In genomic region chr2:25483584-25484266, GRCh38 we compare ENCODE assay signal across 1 cellular context.
A peak's percentile ranks its signal among the peaks of the same experiment; 100 is the strongest.
TF ChIP-seq lines count a peak whose summit lies in the region.

No MANE protein-coding gene starts in this region.

TF ChIP-seq in GM12878, 131 proteins besides CTCF, POLR2A, EP300 and RAD21 (continued from another document):
- TF ChIP-seq ZNF687 (IDR thresholded peaks at IDR 0.05) (peak; percentile 77), IRF4 (IDR thresholded peaks at IDR 0.05; ENCODE audit: low read depth, low read length) (peak; percentile 36; the same call in 1 of the 2 replicates), ZSCAN29 (IDR thresholded peaks at IDR 0.05) (0 out of 2 replicates have a peak, but pooled peaks have one; percentile 9), IKZF1 (conservative IDR thresholded peaks at IDR 0.05) (peak; percentile 89), JUNB (IDR thresholded peaks at IDR 0.05) (0 out of 2 replicates have a peak, but pooled peaks have one; percentile 6), HDAC2 (IDR thresholded peaks at IDR 0.05) (no peak), ATF7 (IDR thresholded peaks at IDR 0.05; ENCODE audit: low read depth) (peak; percentile 73), STAT1 (conservative IDR thresholded peaks at IDR 0.05) (no peak), SPI1 (IDR thresholded peaks at IDR 0.05; ENCODE audit: borderline replicate concordance, insufficient read depth, low read depth, low read length) (peak; percentile 96), IKZF2 (IDR thresholded peaks at IDR 0.05) (peak; percentile 92 to 95), RAD51 (IDR thresholded peaks at IDR 0.05) (peak; percentile 89), ZNF24 (IDR thresholded peaks at IDR 0.05) (peak; percentile 30), SREBF1 (IDR thresholded peaks at IDR 0.05; ENCODE audit: low read length) (no peak), NFIC (IDR thresholded peaks at IDR 0.05; ENCODE audit: low read depth, low read length) (peak; percentile 45; the same call in 1 of the 2 replicates), RELB (IDR thresholded peaks at IDR 0.05; ENCODE audit: low read depth) (peak; percentile 83; the same call in 1 of the 2 replicates), CHD2 (IDR thresholded peaks at IDR 0.05; ENCODE audit: borderline replicate concordance, low read depth, low read length) (no peak), NR2F1 (conservative IDR thresholded peaks at IDR 0.05) (peak; percentile 67; the same call in 1 of the 2 replicates), RUNX3 (IDR thresholded peaks at IDR 0.05; ENCODE audit: low read length) (peak; percentile 80), MTA3 (IDR thresholded peaks at IDR 0.05; ENCODE audit: borderline replicate concordance, low read length) (0 out of 2 replicates have a peak, but pooled peaks have one; percentile 46), BMI1 (IDR thresholded peaks at IDR 0.05; ENCODE audit: borderline replicate concordance) (0 out of 2 replicates have a peak, but pooled peaks have one; percentile 31), CREM (IDR thresholded peaks at IDR 0.05; ENCODE audit: low read depth) (peak; percentile 31; the same call in 1 of the 2 replicates)
